16 cellular contexts compared by ENCODE assay signal in genomic region chr2:129813404-129813803, GRCh38.
A peak's percentile ranks its signal among the peaks of the same experiment; 100 is the strongest.
DNase-seq lines count a peak whose midpoint lies in the region; ATAC-seq, FAIRE-seq and TF ChIP-seq lines count a peak whose summit lies in the region.
"Had no signal": no experiment of that assay in that cellular context is flagged by ENCODE, and none has a peak within 500 bp of the region (broad histone marks: within the 10 kb centered on the region; RNA-seq: fewer than 3 reads in every experiment).

No MANE protein-coding gene starts in this region.

- CTCF ChIA-PET in CD4-positive, alpha-beta memory T cell (lab: Charles Lee; ENCODE audit: partially characterized antibody), result no interaction called here

- POLR2A ChIA-PET in CD4-positive, alpha-beta memory T cell (lab: Charles Lee; ENCODE audit: partially characterized antibody), result no interaction called here

- H3K4me1 ChIP-seq in GM23248 (ENCODE audit: insufficient read depth), result no peaks in the 10 kb centered on the region
- no peaks in the 10 kb centered on the region for H3K4me1 ChIP-seq in CD4-positive, alpha-beta memory T cell (ENCODE audit: insufficient read depth, low read length)
- H3K4me1 ChIP-seq: Caco-2, suprapubic skin had no signal

- no peaks in the 10 kb centered on the region for H3K79me2 ChIP-seq in GM23248 (ENCODE audit: insufficient read depth)

- no peak for ATAC-seq in HG03442 (IDR thresholded peaks at IDR 0.05; ENCODE audit: unreplicated experiment)
- ATAC-seq in left lobe of liver, result no peak
- no peak for ATAC-seq in HG02852 (IDR thresholded peaks at IDR 0.05; ENCODE audit: unreplicated experiment)
- ATAC-seq: left lung, Right ventricle myocardium inferior had no signal

- in situ Hi-C loops in GM23248 (cut with MboI), result no loop called here

- H3K4me2 ChIP-seq in GM23248 (ENCODE audit: unreplicated experiment), result no peak overlapping the region

- no peak for FAIRE-seq in D721Med (lab: Jason Lieb, UNC)

- WGBS in GM23248 (ENCODE audit: low coverage in 1 of 2, low lambda C conversion rate in 2 of 2, missing lambda C conversion rate in 2 of 2), 2 experiments, result 38 to 47% methylated on average over 4 of the region's 4 CpGs

- no peaks in the 10 kb centered on the region for H4K20me1 ChIP-seq in GM23248 (ENCODE audit: insufficient read depth)

- H3K9me3 Mint-ChIP-seq in CD4-positive, alpha-beta memory T cell, result peaks cover 0 to 25% (median 21%) of the 10 kb centered on the region in 8 donors

- no peaks in the 10 kb centered on the region; the same call in 1 of the 2 replicates for H3K27me3 ChIP-seq in GM23248 (replicated peaks; ENCODE audit: insufficient read depth)
- H3K27me3 ChIP-seq in CD4-positive, alpha-beta memory T cell (ENCODE audit: insufficient read depth, low read length), result no peaks in the 10 kb centered on the region
- H3K27me3 ChIP-seq: suprapubic skin had no signal

- H3K4me3 Mint-ChIP-seq in CD4-positive, alpha-beta memory T cell, result no peak overlapping the region
- H3K4me3 Mint-ChIP-seq: activated B cell treated with CpG ODN at 0.5 μM for 24 hours; natural killer cell treated with Interleukin-12 subunit alpha and Interleukin-12 subunit beta and Interleukin-15 and Interleukin-18, amount 100 ng/mL, for 72 hours had no signal

- no peak overlapping the region for H2AFZ ChIP-seq in GM23248

- H3F3A ChIP-seq in GM23248 (ENCODE audit: insufficient read depth), result no peaks in the 10 kb centered on the region

- intact Hi-C loops in CD4-positive, alpha-beta memory T cell (cut with micrococcal nuclease), result no loop called here

- H3K4me1 Mint-ChIP-seq in CD4-positive, alpha-beta memory T cell, result no peaks in the 10 kb centered on the region

- DNase-seq in D721Med (ENCODE audit: insufficient read length, low spot score) (no peak), GM23248 (peak; percentile 15), NOMO-1 treated with DMSO at 0.1 percent for 48 hours (lab: John Stamatoyannopoulos, UW; ENCODE audit: unreplicated experiment) (peak; percentile 12), fibroblast of mammary gland (ENCODE audit: low read depth) (peak; percentile 2), left lobe of liver (ENCODE audit: low spot score) (no peak)
- no peak for DNase-seq in CD4-positive, alpha-beta memory T cell
- DNase-seq: activated B cell treated with CpG ODN at 0.5 μM for 24 hours; activated T-cell treated with anti-CD3 and anti-CD28 coated beads, Interleukin-2, amount 50 U/mL, for 1 hour; Caco-2; left lung; NCI-H446 had no signal

- no peak overlapping the region for H3K9ac ChIP-seq in GM23248

- H3K9me3 ChIP-seq in GM23248 (ENCODE audit: low read depth), result no peaks in the 10 kb centered on the region
- peaks cover 0 to 5% of the 10 kb centered on the region in 2 donors for H3K9me3 ChIP-seq in CD4-positive, alpha-beta memory T cell (ENCODE audit: control insufficient read depth in 1 of 2, low read length in 2 of 2)
- H3K9me3 ChIP-seq: suprapubic skin had no signal

- H3K9me2 ChIP-seq in GM23248 (ENCODE audit: insufficient read depth), result no peaks in the 10 kb centered on the region

- TF ChIP-seq CTCF in D721Med (IDR thresholded peaks at IDR 0.05; ENCODE audit: insufficient read depth, missing control alignments), result peak; percentile 32
- TF ChIP-seq CTCF in fibroblast of mammary gland (conservative IDR thresholded peaks at IDR 0.05; ENCODE audit: control insufficient read depth, insufficient read depth, low read depth, low read length), result no peak

- H3K4me3 ChIP-seq in GM23248 (no peak overlapping the region), fibroblast of mammary gland (ENCODE audit: control insufficient read depth, low read depth, low read length) (no peak overlapping the region)
- H3K4me3 ChIP-seq in CD4-positive, alpha-beta memory T cell (ENCODE audit: low read length in 2 of 2), result no peak overlapping the region
- H3K4me3 ChIP-seq: left lung, suprapubic skin had no signal

- no peak overlapping the region for H3K27ac Mint-ChIP-seq in CD4-positive, alpha-beta memory T cell
- H3K27ac Mint-ChIP-seq: activated B cell treated with CpG ODN at 0.5 μM for 24 hours; natural killer cell treated with Interleukin-12 subunit alpha and Interleukin-12 subunit beta and Interleukin-15 and Interleukin-18, amount 100 ng/mL, for 72 hours had no signal

- no peaks in the 10 kb centered on the region for H3K36me3 ChIP-seq in GM23248 (ENCODE audit: low read depth)
- no peaks in the 10 kb centered on the region for H3K36me3 ChIP-seq in CD4-positive, alpha-beta memory T cell (ENCODE audit: insufficient read depth, low read length)
- H3K36me3 ChIP-seq: left lung, suprapubic skin had no signal

- peaks cover 0 to 8% of the 10 kb centered on the region in 2 donors for H3K36me3 Mint-ChIP-seq in CD4-positive, alpha-beta memory T cell

- H3K27ac ChIP-seq in GM23248, result no peak overlapping the region
- H3K27ac ChIP-seq in CD4-positive, alpha-beta memory T cell (ENCODE audit: low read depth, low read length), result no peak overlapping the region
- H3K27ac ChIP-seq: left lung, suprapubic skin had no signal

- H3K27me3 Mint-ChIP-seq in CD4-positive, alpha-beta memory T cell, result peaks cover 5 to 13% of the 10 kb centered on the region in 2 donors

Comparison
In these comparisons a context has a peak if more than half of its experiments do, and no peak if none do; other contexts are left out.
1. DNase-seq: peak in GM23248 (single experiment), NOMO-1 treated with DMSO at 0.1 percent for 48 hours (single experiment) and fibroblast of mammary gland (single experiment); none in D721Med (single experiment), left lobe of liver (single experiment) and CD4-positive, alpha-beta memory T cell (0 of 5).